Comparison of ENCODE assay signal across 15 cellular contexts in genomic region chr3:117252651-117253050, GRCh38.
A peak's percentile ranks its signal among the peaks of the same experiment; 100 is the strongest.
DNase-seq lines count a peak whose midpoint lies in the region; FAIRE-seq and TF ChIP-seq lines count a peak whose summit lies in the region.
"Had no signal": no experiment of that assay in that cellular context is flagged by ENCODE, and none has a peak within 500 bp of the region (broad histone marks: within the 10 kb centered on the region; RNA-seq: fewer than 3 reads in every experiment).

No MANE protein-coding gene starts in this region.

- H4K5ac ChIP-seq in mesendoderm (ENCODE audit: low read length): no peak overlapping the region

- H3K27me3 Mint-ChIP-seq in Calu3 (ENCODE audit: unreplicated experiment) (no peaks in the 10 kb centered on the region), progenitor cell of endocrine pancreas (no peaks in the 10 kb centered on the region)

- H3K4me2 ChIP-seq in mesendoderm (ENCODE audit: low read length): no peak overlapping the region

- no peak overlapping the region for H3K23ac ChIP-seq in mesendoderm (ENCODE audit: low read length)

- H4K8ac ChIP-seq in mesendoderm (ENCODE audit: low read depth, low read length): no peak overlapping the region

- H3K4ac ChIP-seq in mesendoderm (ENCODE audit: low read depth, low read length): no peak overlapping the region

- H3K79me1 ChIP-seq in mesendoderm (ENCODE audit: low read length): no peaks in the 10 kb centered on the region

- no peak overlapping the region for H3K27ac ChIP-seq in mesendoderm (ENCODE audit: low read depth, low read length)
- H3K27ac ChIP-seq in kidney (ENCODE audit: low read depth in 2 of 2, low read length in 2 of 2): no peak overlapping the region
- H3K27ac ChIP-seq in Peyer's patch: no peak overlapping the region

- FAIRE-seq in kidney (lab: Jason Lieb, UNC): no peak
- FAIRE-seq: H1, HTR-8/SVneo, K562 had no signal

- peak overlapping the region; percentile 93 for H3K27ac Mint-ChIP-seq in Calu3 (ENCODE audit: unreplicated experiment)
- peak overlapping the region; percentile 50 for H3K27ac Mint-ChIP-seq in progenitor cell of endocrine pancreas
- H3K27ac Mint-ChIP-seq: CD14-positive monocyte; CD8-positive, alpha-beta T cell; HFFc6 had no signal

- H3K4me1 Mint-ChIP-seq in Calu3 (ENCODE audit: low read depth, unreplicated experiment): no peaks in the 10 kb centered on the region
- H3K4me1 Mint-ChIP-seq in progenitor cell of endocrine pancreas (ENCODE audit: low read depth): peaks cover 5% of the 10 kb centered on the region
- H3K4me1 Mint-ChIP-seq: CD14-positive monocyte had no signal

- H3K36me3 Mint-ChIP-seq in Calu3 (ENCODE audit: insufficient read depth, unreplicated experiment): no peaks in the 10 kb centered on the region
- H3K36me3 Mint-ChIP-seq in progenitor cell of endocrine pancreas (ENCODE audit: insufficient read depth): no peaks in the 10 kb centered on the region
- H3K36me3 Mint-ChIP-seq: CD14-positive monocyte; CD8-positive, alpha-beta T cell had no signal

- CTCF ChIA-PET in Calu3 (lab: Charles Lee): no interaction called here

- H3K4me1 ChIP-seq in mesendoderm (ENCODE audit: control insufficient read depth, low read depth, low read length): no peaks in the 10 kb centered on the region
- no peaks in the 10 kb centered on the region for H3K4me1 ChIP-seq in kidney (ENCODE audit: control insufficient read depth in 1 of 2, insufficient read depth in 1 of 2, low read depth in 1 of 2, low read length in 2 of 2)
- no peaks in the 10 kb centered on the region for H3K4me1 ChIP-seq in Peyer's patch

- H3K36me3 ChIP-seq in mesendoderm (ENCODE audit: control insufficient read depth, insufficient read depth, low read length): no peaks in the 10 kb centered on the region
- H3K36me3 ChIP-seq in kidney (ENCODE audit: control insufficient read depth in 1 of 2, insufficient read depth in 2 of 2, low read length in 2 of 2): no peaks in the 10 kb centered on the region
- H3K36me3 ChIP-seq in Peyer's patch: no peaks in the 10 kb centered on the region

- peaks cover 7% of the 10 kb centered on the region for H3K9me3 Mint-ChIP-seq in Calu3 (ENCODE audit: low read depth, unreplicated experiment)
- H3K9me3 Mint-ChIP-seq in progenitor cell of endocrine pancreas (ENCODE audit: low read depth): no peaks in the 10 kb centered on the region

- BruUV-seq in Calu3 (replicated peaks; lab: Mats Ljungman, UMichigan): no TSS peak

- no peak overlapping the region for H2BK15ac ChIP-seq in mesendoderm (replicated peaks; ENCODE audit: low read depth)

- TF ChIP-seq CTCF in Calu3 (IDR thresholded peaks at IDR 0.05; ENCODE audit: unreplicated experiment): no peak
- no peak for TF ChIP-seq CTCF in progenitor cell of endocrine pancreas (IDR thresholded peaks at IDR 0.05; ENCODE audit: unreplicated experiment)
- TF ChIP-seq CTCF in kidney (IDR thresholded peaks at IDR 0.05; ENCODE audit: borderline replicate concordance, extremely low read depth, insufficient read depth): no peak
- TF ChIP-seq CTCF in Peyer's patch (IDR thresholded peaks at IDR 0.05): no peak

- H2BK5ac ChIP-seq in mesendoderm (ENCODE audit: low read length): no peak overlapping the region

- no peak overlapping the region for H3K4me3 Mint-ChIP-seq in Calu3 (ENCODE audit: low read depth, unreplicated experiment)
- no peak overlapping the region for H3K4me3 Mint-ChIP-seq in progenitor cell of endocrine pancreas (ENCODE audit: low read depth)
- H3K4me3 Mint-ChIP-seq: CD14-positive monocyte; CD8-positive, alpha-beta T cell; HFFc6 had no signal

- intact Hi-C loops in Calu3 (cut with micrococcal nuclease; ENCODE audit: unreplicated experiment) (no loop called here), kidney (cut with DNase I) (no loop called here)

- H2AK5ac ChIP-seq in mesendoderm (ENCODE audit: low read length): no peak overlapping the region

- H3K4me3 ChIP-seq in mesendoderm (ENCODE audit: low read length) (no peak overlapping the region), kidney (ENCODE audit: low read length in 2 of 2) (no peak overlapping the region), Peyer's patch (no peak overlapping the region)
- H3K4me3 ChIP-seq: K562 had no signal

- H3K79me2 ChIP-seq in mesendoderm (ENCODE audit: control insufficient read depth, insufficient read depth, low read length): no peaks in the 10 kb centered on the region

- no peaks in the 10 kb centered on the region for H3K9me3 ChIP-seq in kidney (ENCODE audit: control insufficient read depth in 1 of 2, low read length in 2 of 2)
- no peaks in the 10 kb centered on the region for H3K9me3 ChIP-seq in Peyer's patch

- no peak for DNase-seq in Calu3
- peak; percentile 5 for DNase-seq in mesendoderm
- no peak for DNase-seq in progenitor cell of endocrine pancreas (ENCODE audit: low spot score, unreplicated experiment)
- DNase-seq in kidney: no peak
- no peak for DNase-seq in Peyer's patch
- no peak for DNase-seq in H4 (ENCODE audit: low spot score)
- DNase-seq: CD8-positive, alpha-beta T cell; COR-L47; HCEC 1CT; HFFc6 had no signal

- H3K18ac ChIP-seq in mesendoderm (ENCODE audit: low read length): no peak overlapping the region

- H3K27me3 ChIP-seq in mesendoderm (ENCODE audit: insufficient read depth, low read length, poor library complexity): no peaks in the 10 kb centered on the region
- H3K27me3 ChIP-seq in Peyer's patch: no peaks in the 10 kb centered on the region

- TF ChIP-seq RAD21 in Ishikawa (IDR thresholded peaks at IDR 0.05; ENCODE audit: low read depth): no peak

- H3K9ac ChIP-seq in mesendoderm (ENCODE audit: low read length) (no peak overlapping the region), kidney (ENCODE audit: low read length in 2 of 2) (no peak overlapping the region)

- TF ChIP-seq POLR2A in Peyer's patch (IDR thresholded peaks at IDR 0.05): no peak

- H2BK120ac ChIP-seq in mesendoderm (ENCODE audit: low read depth, low read length): no peak overlapping the region

- no peak for TF ChIP-seq EP300 in Ishikawa (IDR thresholded peaks at IDR 0.05; ENCODE audit: borderline replicate concordance)

- H3K56ac ChIP-seq in mesendoderm (ENCODE audit: low read length): no peak overlapping the region

TF ChIP-seq in Ishikawa, 13 proteins besides CTCF, POLR2A, EP300 and RAD21:
- TF ChIP-seq REST (IDR thresholded peaks at IDR 0.05; ENCODE audit: low read depth) (peak; percentile 76), YY1 (IDR thresholded peaks at IDR 0.05; ENCODE audit: low read depth) (no peak)
